15 cellular contexts compared by ENCODE assay signal in the genomic region with DNA sequence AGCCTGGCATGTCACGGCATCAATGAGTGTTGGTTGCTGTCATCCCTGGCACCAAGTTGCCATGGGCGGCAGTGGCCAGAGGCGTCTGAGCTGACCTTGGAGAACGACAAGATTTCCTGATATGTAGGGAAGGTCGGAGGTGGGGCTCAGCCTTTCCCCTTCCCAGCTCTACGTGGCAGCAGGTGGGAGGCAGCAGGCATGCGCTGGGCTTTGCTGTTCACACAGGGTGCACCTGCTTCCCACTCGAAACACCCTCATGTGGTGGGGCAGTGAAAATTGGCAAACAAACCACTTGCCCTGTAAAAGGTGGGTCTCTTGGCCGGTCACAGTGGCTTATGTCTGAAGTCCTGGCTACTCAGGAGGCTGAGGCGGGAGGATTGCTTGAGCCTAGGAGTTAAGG. TPM values are rescaled to one million over a fixed set of nuclear protein-coding genes. Genes with fewer than 3 reads are reported as not detected.
"Had no signal": no experiment of that assay in that cellular context is flagged by ENCODE, and none has a peak within 500 bp of the region (broad histone marks: within the 10 kb centered on the region; RNA-seq: fewer than 3 reads in every experiment).

No MANE protein-coding gene starts in this region.

- DNase-seq: activated CD4-positive, alpha-beta memory T cell treated with anti-CD3 and anti-CD28 coated beads, Interleukin-2, amount 10 ng/mL, durations not matched to agents 7 days and 5 days; activated CD4-positive, alpha-beta T cell treated with anti-CD3 and anti-CD28 coated beads for 36 hours; activated gamma-delta T cell treated with Interleukin-2 at 50 U/mL for 16 hours; activated naive CD8-positive, alpha-beta T cell treated with anti-CD3 and anti-CD28 coated beads for 36 hours; activated T-cell treated with anti-CD3 and anti-CD28 coated beads, Interleukin-2, amount 50 U/mL, for 48 hours; brain microvascular endothelial cell; endodermal cell; erythroblast; hippocampal formation; kidney glomerular epithelial cell; ovary; stimulated activated CD4-positive, alpha-beta T cell treated with anti-CD3 and anti-CD28 coated beads, Interleukin-12 subunit alpha, Interleukin-12 subunit beta, amount 100 ng/mL, for 4 hours; stimulated activated naive CD4-positive, alpha-beta T cell treated with Interleukin-2 at 50 U/mL for 16 hours; trophoblast cell had no signal

- H3K36me3 Mint-ChIP-seq: activated naive CD8-positive, alpha-beta T cell treated with anti-CD3 and anti-CD28 coated beads for 36 hours had no signal

- H3K4me3 Mint-ChIP-seq: activated CD4-positive, alpha-beta memory T cell treated with anti-CD3 and anti-CD28 coated beads, Interleukin-2, amount 10 ng/mL, durations not matched to agents 7 days and 5 days; activated CD4-positive, alpha-beta T cell treated with anti-CD3 and anti-CD28 coated beads for 36 hours; activated naive CD8-positive, alpha-beta T cell treated with anti-CD3 and anti-CD28 coated beads for 36 hours; endodermal cell had no signal

- H3K4me3 ChIP-seq: ovary had no signal

- H3K9me3 Mint-ChIP-seq: activated CD4-positive, alpha-beta memory T cell treated with anti-CD3 and anti-CD28 coated beads, Interleukin-2, amount 10 ng/mL, durations not matched to agents 7 days and 5 days; activated naive CD8-positive, alpha-beta T cell treated with anti-CD3 and anti-CD28 coated beads for 36 hours had no signal

- H3K36me3 ChIP-seq: brain microvascular endothelial cell, ovary had no signal

- H3K27ac Mint-ChIP-seq: activated CD4-positive, alpha-beta memory T cell treated with anti-CD3 and anti-CD28 coated beads, Interleukin-2, amount 10 ng/mL, durations not matched to agents 7 days and 5 days; activated CD4-positive, alpha-beta T cell treated with anti-CD3 and anti-CD28 coated beads for 36 hours; activated naive CD8-positive, alpha-beta T cell treated with anti-CD3 and anti-CD28 coated beads for 36 hours; endodermal cell had no signal

- ATAC-seq: activated CD4-positive, alpha-beta T cell treated with anti-CD3 and anti-CD28 coated beads for 36 hours had no signal

- H3K27me3 ChIP-seq: brain microvascular endothelial cell, ovary had no signal

- H3K27ac ChIP-seq: brain microvascular endothelial cell, ovary had no signal

- H3K9me3 ChIP-seq: ovary had no signal

RNA-seq across cellular contexts. Expression of a gene that starts 43.3 kb away (rescaled TPM):
- total RNA-seq: activated CD4-positive, alpha-beta memory T cell treated with anti-CD3 and anti-CD28 coated beads, Interleukin-2, amount 10 ng/mL, durations not matched to agents 7 days and 5 days; activated CD4-positive, alpha-beta T cell treated with anti-CD3 and anti-CD28 coated beads for 36 hours; activated naive CD8-positive, alpha-beta T cell treated with anti-CD3 and anti-CD28 coated beads for 36 hours; endodermal cell had no signal
- polyA plus RNA-seq: neural cell had no signal
